In the genomic region with DNA sequence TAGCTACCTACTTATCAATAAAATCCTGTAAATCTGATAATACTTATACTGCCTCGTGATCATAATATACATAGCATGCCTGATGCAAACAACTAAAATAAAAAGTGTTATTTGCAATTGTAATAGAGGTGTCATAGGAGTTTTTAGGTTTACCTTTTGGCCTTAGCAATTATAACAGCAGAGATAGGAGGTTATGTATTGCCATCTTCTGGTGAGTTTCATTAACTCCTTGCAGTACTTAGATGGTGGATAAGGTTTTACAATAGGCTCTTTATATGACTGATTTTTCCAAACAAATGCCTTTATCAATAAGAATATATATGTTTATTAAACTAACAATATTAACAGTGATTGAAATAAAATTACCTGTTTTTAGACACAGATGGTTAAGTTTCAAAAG, we compare ENCODE assay signal across 9 cellular contexts. TPM values are rescaled to one million over a fixed set of nuclear protein-coding genes. Genes with fewer than 3 reads are reported as not detected.
A peak's percentile ranks its signal among the peaks of the same experiment; 100 is the strongest.
DNase-seq lines count a peak whose midpoint lies in the region; ATAC-seq, FAIRE-seq and TF ChIP-seq lines count a peak whose summit lies in the region.
"Had no signal": no experiment of that assay in that cellular context is flagged by ENCODE, and none has a peak within 500 bp of the region (broad histone marks: within the 10 kb centered on the region; RNA-seq: fewer than 3 reads in every experiment).

No MANE protein-coding gene starts in this region.

- H3K4me1 Mint-ChIP-seq in nephron = no peaks in the 10 kb centered on the region

- H3K4me3 Mint-ChIP-seq in nephron = no peak overlapping the region

- H3K36me3 Mint-ChIP-seq in nephron (ENCODE audit: low read depth) = no peaks in the 10 kb centered on the region

- peak; percentile 12 for DNase-seq in HT-29 (ENCODE audit: low spot score)
- peak; percentile 18 for DNase-seq in astrocyte of the cerebellum (ENCODE audit: low read depth)
- no peak for DNase-seq in stimulated activated CD4-positive, alpha-beta T cell treated with anti-CD3 and anti-CD28 coated beads, Interleukin-12 subunit alpha, Interleukin-12 subunit beta, amount 100 ng/mL, for 4 hours
- no peak for DNase-seq in activated CD4-positive, alpha-beta T cell treated with anti-CD3 and anti-CD28 coated beads for 4 hours
- DNase-seq: right cardiac atrium had no signal

- H3K4me3 ChIP-seq in astrocyte of the cerebellum (ENCODE audit: low read depth, low read length) = no peak overlapping the region

- in situ Hi-C loops in astrocyte of the cerebellum (cut with HindIII; ENCODE audit: low sequenced_read_pairs) = no loop called here

- H3K9me3 Mint-ChIP-seq in nephron = peaks cover 2% of the 10 kb centered on the region

- peak; percentile 33 for FAIRE-seq in G401.6 (lab: Jason Lieb, UNC)

- no peaks in the 10 kb centered on the region for H3K27me3 Mint-ChIP-seq in nephron (ENCODE audit: low read depth)

- ATAC-seq in GM19467 (IDR thresholded peaks at IDR 0.05; ENCODE audit: unreplicated experiment) = no peak
- no peak for ATAC-seq in HG02571 (IDR thresholded peaks at IDR 0.05; ENCODE audit: unreplicated experiment)

- TF ChIP-seq CTCF in astrocyte of the cerebellum (IDR thresholded peaks at IDR 0.05; ENCODE audit: low read depth, low read length, missing control alignments) (peak; percentile 13), nephron (IDR thresholded peaks at IDR 0.05; ENCODE audit: unreplicated experiment in 3 of 3) (peak; percentile 46 to 58 (median 54))

- no peak overlapping the region for H3K27ac Mint-ChIP-seq in nephron

RNA-seq across cellular contexts. Expression of a gene that starts 27.8 kb away (rescaled TPM):
- not detected in 2 replicates for total RNA-seq in HT-29 (2014; rRNA removed; shearing (Covaris generic))

RNA-seq across cellular contexts. Expression of a gene that starts 32.7 kb away (rescaled TPM):
- 2.7 and 3.9 TPM in 2 replicates for total RNA-seq in HT-29 (2014; rRNA removed; shearing (Covaris generic))

Comparison
In these comparisons a context has a peak if more than half of its experiments do, and no peak if none do; other contexts are left out.
1. DNase-seq: peak in HT-29 (single experiment) and astrocyte of the cerebellum (single experiment); none in stimulated activated CD4-positive, alpha-beta T cell treated with anti-CD3 and anti-CD28 coated beads, Interleukin-12 subunit alpha, Interleukin-12 subunit beta, amount 100 ng/mL, for 4 hours (single experiment) and activated CD4-positive, alpha-beta T cell treated with anti-CD3 and anti-CD28 coated beads for 4 hours (0 of 2).